In the genomic region with DNA sequence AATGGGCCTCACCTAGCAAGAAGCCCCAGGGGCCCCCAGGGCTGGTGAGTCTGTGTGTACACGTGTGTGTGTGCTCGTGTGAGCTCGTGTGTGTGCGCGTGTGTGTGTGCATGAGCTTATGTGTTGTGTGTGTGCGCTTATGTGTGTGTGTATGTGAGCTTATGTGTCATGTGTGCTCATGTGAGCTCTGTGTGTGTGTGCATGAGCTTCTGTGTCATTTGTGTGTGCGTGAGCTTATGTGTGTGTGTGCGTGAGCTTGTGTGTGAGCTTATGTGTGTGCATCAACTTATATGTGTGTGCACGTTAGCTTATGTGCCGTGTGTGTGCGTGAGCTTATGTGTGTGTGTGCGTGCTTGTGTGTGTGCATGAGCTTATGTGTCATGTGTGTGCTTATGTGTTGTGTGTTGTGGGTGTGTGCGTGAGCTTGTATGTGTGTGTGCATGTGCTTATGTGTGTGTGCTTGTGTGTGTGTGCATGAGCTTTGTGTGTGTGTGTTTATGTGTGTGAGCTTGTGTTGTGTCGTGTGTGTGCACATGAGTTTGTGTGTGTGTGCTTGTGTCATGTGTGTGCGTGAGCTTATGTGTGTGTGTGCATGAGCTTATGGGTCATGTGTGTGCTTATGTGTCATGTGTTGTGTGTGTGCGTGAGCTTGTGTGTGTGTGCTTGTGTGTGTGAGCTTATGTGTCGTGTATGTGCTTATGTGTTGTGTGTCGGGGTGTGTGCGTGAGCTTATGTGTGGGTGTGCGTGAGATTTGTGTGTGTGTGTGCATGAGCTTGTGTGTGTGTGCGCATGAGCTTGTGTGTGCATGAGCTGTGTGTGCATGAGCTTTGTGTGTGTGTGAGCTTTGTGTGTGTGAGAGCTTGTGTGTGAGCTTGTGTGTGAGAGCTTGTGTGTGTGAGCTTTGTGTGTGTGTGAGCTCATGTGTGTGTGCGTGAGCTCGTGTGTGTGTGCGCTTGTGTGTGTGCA, we compare ENCODE assay signal across 27 cellular contexts. TPM values are rescaled to one million over a fixed set of nuclear protein-coding genes. Genes with fewer than 3 reads are reported as not detected.
A peak's percentile ranks its signal among the peaks of the same experiment; 100 is the strongest.
DNase-seq lines count a peak whose midpoint lies in the region; ATAC-seq, FAIRE-seq and TF ChIP-seq lines count a peak whose summit lies in the region.
"Had no signal": no experiment of that assay in that cellular context is flagged by ENCODE, and none has a peak within 500 bp of the region (broad histone marks: within the 10 kb centered on the region; RNA-seq: fewer than 3 reads in every experiment).

No MANE protein-coding gene starts in this region.

- H3K9me3 ChIP-seq in right cardiac atrium (ENCODE audit: control insufficient read depth, low read length) (no peaks in the 10 kb centered on the region), IMR-90 (ENCODE audit: control insufficient read depth, insufficient read depth, low read length) (no peaks in the 10 kb centered on the region; the same call in 1 of the 2 replicates), keratinocyte (ENCODE audit: control insufficient read depth, low read depth, low read length) (no peaks in the 10 kb centered on the region)
- H3K9me3 ChIP-seq: SJCRH30 had no signal

- H3K27ac ChIP-seq in right cardiac atrium (ENCODE audit: low read length) (no peak overlapping the region), IMR-90 (ENCODE audit: insufficient read depth, low read length) (no peak overlapping the region), keratinocyte (ENCODE audit: control insufficient read depth, insufficient read depth, low read length) (no peak overlapping the region)
- H3K27ac ChIP-seq: SJCRH30 had no signal

- no peaks in the 10 kb centered on the region for H3K79me2 ChIP-seq in keratinocyte (ENCODE audit: control insufficient read depth, insufficient read depth, low read length)

- ATAC-seq in right cardiac atrium, result no peak
- no peak for ATAC-seq in left ventricle myocardium superior
- ATAC-seq in IMR-90 (ENCODE audit: low read depth), result no peak
- ATAC-seq in GM18873 (IDR thresholded peaks at IDR 0.05; ENCODE audit: low FRiP score, unreplicated experiment), result no peak
- ATAC-seq in HG02938 (IDR thresholded peaks at IDR 0.05; ENCODE audit: unreplicated experiment), result no peak
- ATAC-seq: SK-N-SH treated with all-trans-retinoic acid at 6 μM for 48 hours had no signal

- H4K8ac ChIP-seq in IMR-90 (ENCODE audit: low read depth in 2 of 2, low read length in 2 of 2), result no peak overlapping the region

- no peak for TF ChIP-seq RAD21 in IMR-90 (IDR thresholded peaks at IDR 0.05; ENCODE audit: low read length)

- CTCF ChIA-PET in IMR-90 (lab: Yijun Ruan, JAX), result no interaction called here

- BruUV-seq in IMR-90 (replicated peaks; lab: Mats Ljungman, UMichigan), result no TSS peak

- H3K36me3 ChIP-seq in IMR-90 (ENCODE audit: control insufficient read depth, insufficient read depth, low read length), result no peaks in the 10 kb centered on the region
- H3K36me3 ChIP-seq in keratinocyte (ENCODE audit: control insufficient read depth in 2 of 2, extremely low read depth in 1 of 2, insufficient read depth in 2 of 2, low read length in 2 of 2), result no peaks in the 10 kb centered on the region
- H3K36me3 ChIP-seq: SJCRH30 had no signal

- H3K23ac ChIP-seq in IMR-90 (ENCODE audit: low read depth, low read length), result no peak overlapping the region

- H3K9ac ChIP-seq in IMR-90 (ENCODE audit: low read depth, low read length), result no peak overlapping the region
- no peak overlapping the region for H3K9ac ChIP-seq in keratinocyte (ENCODE audit: control insufficient read depth, extremely low read depth, insufficient read depth, low read length)

- no peaks in the 10 kb centered on the region for H3K27me3 ChIP-seq in right cardiac atrium (ENCODE audit: control insufficient read depth, insufficient read depth)
- peaks cover 63% of the 10 kb centered on the region for H3K27me3 ChIP-seq in IMR-90 (ENCODE audit: control insufficient read depth, insufficient read depth, low read length)
- H3K27me3 ChIP-seq in keratinocyte (ENCODE audit: control insufficient read depth, extremely low read depth, insufficient read depth, low read length), result peaks cover 10% of the 10 kb centered on the region
- H3K27me3 ChIP-seq: SJCRH30 had no signal

- intact Hi-C loops in right cardiac atrium (cut with DNase I) (no loop called here), left ventricle myocardium superior (cut with micrococcal nuclease) (no loop called here), IMR-90 (cut with micrococcal nuclease) (no loop called here), posterior vena cava (cut with DNase I) (no loop called here)

- H3K79me1 ChIP-seq in IMR-90 (ENCODE audit: low read depth in 1 of 2, low read length in 2 of 2), result no peaks in the 10 kb centered on the region

- WGBS in right cardiac atrium, result 92% methylated on average over 24 of the region's 24 CpGs
- WGBS in IMR-90 (ENCODE audit: extremely low coverage in 2 of 2, insufficient read length in 1 of 2), 2 experiments, result 94% methylated on average over 15 of the region's 24 CpGs; no CpG with 5 or more reads in 1 of the 2 experiments

- in situ Hi-C loops in IMR-90 (cut with MboI; ENCODE audit: low sequenced_read_pairs), result loop anchor here (25.0 kb wide), 1 partner anchor 458 kb away; the partner anchor contains the start of gene GTF3C5

- no peak for TF ChIP-seq CTCF in IMR-90 (conservative IDR thresholded peaks at IDR 0.05; ENCODE audit: low read depth, low read length)
- TF ChIP-seq CTCF in keratinocyte (optimal IDR thresholded peaks at IDR 0.05 in 1 of 3, IDR thresholded peaks at IDR 0.05 in 1 of 3, conservative IDR thresholded peaks at IDR 0.05 in 1 of 3; ENCODE audit: extremely low read depth in 1 of 3, insufficient read depth in 2 of 3, low read length in 3 of 3), result no peak

- dilution Hi-C loops in IMR-90 (cut with HindIII; ENCODE audit: low sequenced_read_pairs, unreplicated experiment) (no loop called here), keratinocyte (cut with MboI; ENCODE audit: extremely low pct_ligation_motif_present, low sequenced_read_pairs) (no loop called here)

- H3K4me3 ChIP-seq in right cardiac atrium (ENCODE audit: low read length) (no peak overlapping the region), IMR-90 (ENCODE audit: insufficient read depth, low read depth, low read length) (no peak overlapping the region), keratinocyte (ENCODE audit: control insufficient read depth in 2 of 3, extremely low read depth in 1 of 3, insufficient read depth in 2 of 3, low read depth in 1 of 3, low read length in 3 of 3) (no peak overlapping the region)
- H3K4me3 ChIP-seq: SJCRH30 had no signal

- H4K91ac ChIP-seq in IMR-90 (ENCODE audit: insufficient read depth, low read depth, low read length), result no peak overlapping the region

- FAIRE-seq in keratinocyte (lab: Jason Lieb, UNC), result peak; percentile 9
- FAIRE-seq: A204.1, G401.6, RCC 7860 had no signal

- no peak overlapping the region for H3K4ac ChIP-seq in IMR-90 (ENCODE audit: low read depth, low read length)

- no peak for TF ChIP-seq POLR2A in IMR-90 (IDR thresholded peaks at IDR 0.05; ENCODE audit: low read depth, low read length)

- H2BK5ac ChIP-seq in IMR-90 (ENCODE audit: low read depth, low read length, poor library complexity, severe bottlenecking), result no peak overlapping the region

- no peak overlapping the region for H2BK120ac ChIP-seq in IMR-90 (ENCODE audit: low read depth, low read length)

- no peak overlapping the region for H3K14ac ChIP-seq in IMR-90 (replicated peaks; ENCODE audit: low read depth, low read length)

- no peak overlapping the region for H2BK20ac ChIP-seq in IMR-90 (ENCODE audit: low read depth, low read length)

- peak in 2 of 3 donors; percentile 15 to 39 for DNase-seq in right cardiac atrium
- no peak for DNase-seq in left ventricle myocardium superior
- no peak for DNase-seq in IMR-90
- DNase-seq in keratinocyte (ENCODE audit: low read depth, low spot score), result no peak
- DNase-seq in posterior vena cava (ENCODE audit: low spot score), result peak; percentile 53
- no peak for DNase-seq in Ammon's horn (ENCODE audit: low spot score)
- DNase-seq: C1 segment of cervical spinal cord; CD4-positive, alpha-beta memory T cell; COR-L47; HFFc6; Karpas-422; NCI-H1105; NCI-H1436 treated with DMSO at 0.1 percent for 48 hours; NCI-H187 treated with DMSO at 0.1 percent for 48 hours; NCI-H2107; NCI-H524 treated with DMSO at 0.1 percent for 48 hours; NCI-H774; SJCRH30 had no signal

- no peak overlapping the region for H4K5ac ChIP-seq in IMR-90 (ENCODE audit: low read depth, low read length)

- no peak overlapping the region for H3K56ac ChIP-seq in IMR-90 (ENCODE audit: extremely low read depth, insufficient read depth, low read length)

- no peaks in the 10 kb centered on the region for H4K20me1 ChIP-seq in IMR-90 (ENCODE audit: insufficient read depth, low read length)
- no peaks in the 10 kb centered on the region for H4K20me1 ChIP-seq in keratinocyte (ENCODE audit: control insufficient read depth, extremely low read depth, insufficient read depth, low read length)

- H2AK9ac ChIP-seq in IMR-90 (replicated peaks; ENCODE audit: low read depth, low read length, poor library complexity), result peak overlapping the region; percentile 11

- H2AK5ac ChIP-seq in IMR-90 (ENCODE audit: low read depth, low read length), result no peak overlapping the region

- H3K9me1 ChIP-seq in IMR-90 (ENCODE audit: insufficient read depth, low read length) (peaks cover 5% of the 10 kb centered on the region; the same call in 1 of the 2 replicates), keratinocyte (ENCODE audit: control insufficient read depth, extremely low read depth, insufficient read depth, low read length) (no peaks in the 10 kb centered on the region)

- H3K18ac ChIP-seq in IMR-90 (ENCODE audit: low read depth, low read length), result no peak overlapping the region

- no peak overlapping the region for H2BK15ac ChIP-seq in IMR-90 (ENCODE audit: low read depth, low read length)

- H3K4me1 ChIP-seq in right cardiac atrium (ENCODE audit: control insufficient read depth, insufficient read depth, low read length), result peaks cover 12% of the 10 kb centered on the region
- H3K4me1 ChIP-seq in IMR-90 (ENCODE audit: control insufficient read depth, insufficient read depth, low read length), result peaks cover 2% of the 10 kb centered on the region; the same call in 1 of the 2 replicates
- peaks cover 12% of the 10 kb centered on the region for H3K4me1 ChIP-seq in keratinocyte (ENCODE audit: control insufficient read depth, extremely low read depth, insufficient read depth, low read length)

- POLR2A ChIA-PET in IMR-90 (lab: Charles Lee; ENCODE audit: unreplicated experiment), result no interaction called here

- H3K4me2 ChIP-seq in IMR-90 (ENCODE audit: low read depth, low read length), result no peak overlapping the region
- H3K4me2 ChIP-seq in keratinocyte (ENCODE audit: control insufficient read depth, extremely low read depth, insufficient read depth, low read depth, low read length), result no peak overlapping the region

- no peak overlapping the region for H2AFZ ChIP-seq in IMR-90 (replicated peaks; ENCODE audit: low read length, poor library complexity)
- H2AFZ ChIP-seq in keratinocyte (ENCODE audit: control insufficient read depth, low read length), result no peak overlapping the region

RNA-seq across cellular contexts. Expression of gene SLC2A6, which starts 16.7 kb away (rescaled TPM):
- total RNA-seq in right cardiac atrium (1 to 10 TPM; 1.7 to 4.0 (median 3.6) TPM), left ventricle myocardium superior (2.4 TPM), IMR-90 (2012; rRNA removed) (2.9 and 3.1 TPM in 2 replicates), posterior vena cava (1 to 10 TPM; 3.2 to 4.0 TPM)
- polyA plus RNA-seq in right cardiac atrium (3.7 TPM), IMR-90 (2012; rRNA removed) (8.5 and 9.3 TPM in 2 replicates), keratinocyte (15.9 to 30.4 TPM (median 28.3 TPM) in 3 replicates)
- polyA plus RNA-seq in IMR-90 (2012; cell fraction: cytosol; rRNA removed), result 3.0 and 11.7 TPM in 2 replicates
- 8.5 and 22.8 TPM in 2 replicates for polyA plus RNA-seq in IMR-90 (2012; cell fraction: nucleus; rRNA removed; ENCODE audit: low replicate concordance)
- 0.37 TPM for polyA plus RNA-seq in keratinocyte (2011; ENCODE audit: low read depth)
- polyA plus RNA-seq in keratinocyte (2011; cell fraction: cytosol; rRNA removed), result 8.7 and 18.3 TPM in 2 replicates
- polyA plus RNA-seq in keratinocyte (2011; cell fraction: nucleus; rRNA removed), result 38.1 and 56.6 TPM in 2 replicates
- polyA plus RNA-seq in keratinocyte (2012; ENCODE audit: low replicate concordance), result 1.7 and 36.9 TPM in 2 replicates
- polyA minus RNA-seq in keratinocyte, result 20.1 to 34.4 TPM (median 21.4 TPM) in 3 replicates
- 48.9 TPM for polyA minus RNA-seq in keratinocyte (2011; cell fraction: cytosol; rRNA and poly(A)+ RNA removed)
- 57.7 and 76.3 TPM in 2 replicates for polyA minus RNA-seq in keratinocyte (2011; cell fraction: nucleus; rRNA and poly(A)+ RNA removed)

RNA-seq across cellular contexts. Expression of gene MYMK, which starts 29.1 kb away (rescaled TPM):
- total RNA-seq in right cardiac atrium (not detected), left ventricle myocardium superior (not detected), IMR-90 (2012; rRNA removed) (not detected in 2 replicates), posterior vena cava (not detected)
- polyA plus RNA-seq in right cardiac atrium (not detected), IMR-90 (2012; rRNA removed) (not detected in 2 replicates), keratinocyte (not detected in 3 replicates)
- not detected in 2 replicates for polyA plus RNA-seq in IMR-90 (2012; cell fraction: cytosol; rRNA removed)
- polyA plus RNA-seq in IMR-90 (2012; cell fraction: nucleus; rRNA removed; ENCODE audit: low replicate concordance), result not detected in 2 replicates
- polyA plus RNA-seq in keratinocyte (2011; ENCODE audit: low read depth), result not detected
- not detected in 2 replicates for polyA plus RNA-seq in keratinocyte (2011; cell fraction: cytosol; rRNA removed)
- not detected in 2 replicates for polyA plus RNA-seq in keratinocyte (2011; cell fraction: nucleus; rRNA removed)
- polyA plus RNA-seq in keratinocyte (2012; ENCODE audit: low replicate concordance), result not detected in 2 replicates
- not detected in 3 replicates for polyA minus RNA-seq in keratinocyte
- polyA minus RNA-seq in keratinocyte (2011; cell fraction: cytosol; rRNA and poly(A)+ RNA removed), result not detected
- polyA minus RNA-seq in keratinocyte (2011; cell fraction: nucleus; rRNA and poly(A)+ RNA removed), result not detected in 2 replicates
- total RNA-seq: CD4-positive, alpha-beta memory T cell; H7; HFFc6; M059J had no signal
- polyA plus RNA-seq: AG04450; CD4-positive, alpha-beta memory T cell had no signal

RNA-seq across cellular contexts. Expression of gene CACFD1, which starts 35.8 kb away (rescaled TPM):
- total RNA-seq in right cardiac atrium, result 10 to 100 TPM; 10.8 to 13.9 (median 13.8) TPM
- polyA plus RNA-seq in right cardiac atrium, result 12.8 TPM
- total RNA-seq in left ventricle myocardium superior, result 11.8 TPM
- 1.9 and 2.0 TPM in 2 replicates for total RNA-seq in IMR-90 (2012; rRNA removed)
- 5.9 and 6.6 TPM in 2 replicates for polyA plus RNA-seq in IMR-90 (2012; rRNA removed)
- polyA plus RNA-seq in IMR-90 (2012; cell fraction: cytosol; rRNA removed), result 7.2 and 9.9 TPM in 2 replicates
- 10.0 and 21.9 TPM in 2 replicates for polyA plus RNA-seq in IMR-90 (2012; cell fraction: nucleus; rRNA removed; ENCODE audit: low replicate concordance)
- 2.5 to 6.0 TPM (median 3.4 TPM) in 3 replicates for polyA plus RNA-seq in keratinocyte
- 2.0 TPM for polyA plus RNA-seq in keratinocyte (2011; ENCODE audit: low read depth)
- polyA plus RNA-seq in keratinocyte (2011; cell fraction: cytosol; rRNA removed), result 2.3 and 3.7 TPM in 2 replicates
- polyA plus RNA-seq in keratinocyte (2011; cell fraction: nucleus; rRNA removed), result 4.6 and 6.6 TPM in 2 replicates
- polyA plus RNA-seq in keratinocyte (2012; ENCODE audit: low replicate concordance), result 4.5 and 4.8 TPM in 2 replicates
- 3.4 to 13.7 TPM (median 3.4 TPM) in 3 replicates for polyA minus RNA-seq in keratinocyte
- polyA minus RNA-seq in keratinocyte (2011; cell fraction: cytosol; rRNA and poly(A)+ RNA removed), result 8.1 TPM
- polyA minus RNA-seq in keratinocyte (2011; cell fraction: nucleus; rRNA and poly(A)+ RNA removed), result 5.1 and 8.1 TPM in 2 replicates
- total RNA-seq in posterior vena cava, result 10 to 100 TPM; 11.7 to 13.4 TPM

RNA-seq across cellular contexts. Expression of gene ADAMTSL2, which starts 38.9 kb away (rescaled TPM):
- total RNA-seq in right cardiac atrium (10 to 100 TPM; 30.3 to 90.2 (median 47.1) TPM), left ventricle myocardium superior (5.1 TPM), IMR-90 (2012; rRNA removed) (not detected in 2 replicates), posterior vena cava (10 to 100 TPM in 1 of 2 donors, 1 to 10 TPM in 1; 5.5 to 11.3 TPM)
- polyA plus RNA-seq in right cardiac atrium (37.3 TPM), IMR-90 (2012; rRNA removed) (not detected in 2 replicates), keratinocyte (not detected in 3 replicates)
- polyA plus RNA-seq in IMR-90 (2012; cell fraction: cytosol; rRNA removed), result 0.02 TPM in 1 of 2 replicates, not detected in the other
- polyA plus RNA-seq in IMR-90 (2012; cell fraction: nucleus; rRNA removed; ENCODE audit: low replicate concordance), result 0.04 TPM in 1 of 2 replicates, not detected in the other
- polyA plus RNA-seq in keratinocyte (2011; ENCODE audit: low read depth), result not detected
- polyA plus RNA-seq in keratinocyte (2011; cell fraction: cytosol; rRNA removed), result not detected in 2 replicates
- polyA plus RNA-seq in keratinocyte (2011; cell fraction: nucleus; rRNA removed), result not detected in 2 replicates
- polyA plus RNA-seq in keratinocyte (2012; ENCODE audit: low replicate concordance), result not detected in 2 replicates
- not detected in 3 replicates for polyA minus RNA-seq in keratinocyte
- polyA minus RNA-seq in keratinocyte (2011; cell fraction: cytosol; rRNA and poly(A)+ RNA removed), result not detected
- polyA minus RNA-seq in keratinocyte (2011; cell fraction: nucleus; rRNA and poly(A)+ RNA removed), result not detected in 2 replicates
- polyA plus RNA-seq: AG04450 had no signal

Comparison
In these comparisons a context has a peak if more than half of its experiments do, and no peak if none do; other contexts are left out.
1. DNase-seq: peak in right cardiac atrium (2 of 3) and posterior vena cava (single experiment); none in left ventricle myocardium superior (single experiment), IMR-90 (single experiment), keratinocyte (single experiment) and Ammon's horn (single experiment).